9 cellular contexts compared by ENCODE assay signal in the genomic region with DNA sequence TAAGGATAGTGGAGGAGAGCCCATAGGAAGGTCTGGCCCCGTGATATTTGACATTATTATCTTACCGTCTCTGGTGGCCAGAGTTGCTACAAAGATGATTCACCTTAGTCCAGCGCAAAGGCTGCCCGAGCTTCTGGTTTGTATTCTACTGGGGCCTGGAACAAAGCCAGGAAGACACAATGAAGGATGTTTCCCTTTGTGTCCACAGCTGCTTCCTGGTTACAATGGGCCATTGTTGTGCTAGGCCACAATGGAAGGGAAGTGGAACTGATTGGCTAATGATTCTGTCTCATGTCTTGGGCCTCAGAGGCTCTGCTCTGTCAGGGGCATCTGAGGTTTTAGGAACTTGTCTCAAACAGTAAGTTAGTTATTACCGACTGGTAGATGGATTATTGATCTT.
A peak's percentile ranks its signal among the peaks of the same experiment; 100 is the strongest.
DNase-seq lines count a peak whose midpoint lies in the region; ATAC-seq and TF ChIP-seq lines count a peak whose summit lies in the region.
"Had no signal": no experiment of that assay in that cellular context is flagged by ENCODE, and none has a peak within 500 bp of the region (broad histone marks: within the 10 kb centered on the region; RNA-seq: fewer than 3 reads in every experiment).

No MANE protein-coding gene starts in this region.

- ATAC-seq in GM21619 (IDR thresholded peaks at IDR 0.05; ENCODE audit: unreplicated experiment) (peak; percentile 89), HG03439 (IDR thresholded peaks at IDR 0.05; ENCODE audit: unreplicated experiment) (no peak)

- H3K9ac ChIP-seq in BLaER1: no peak overlapping the region; the same call in 1 of the 2 replicates

- DNase-seq in MV-4-11 (lab: John Stamatoyannopoulos, UW) (peak; percentile 98), caudate nucleus (lab: John Stamatoyannopoulos, UW) (peak in 56 of 61 donors; percentile 15 to 93 (median 79)), mucosa of gallbladder (ENCODE audit: low spot score) (peak; percentile 74), GM10266 (ENCODE audit: extremely low spot score) (no peak), D341Med (ENCODE audit: low spot score) (no peak)

- H3K4me1 ChIP-seq in BLaER1: peaks cover 32% of the 10 kb centered on the region

- H3K27ac ChIP-seq in BLaER1 (peak overlapping the region; percentile 73), caudate nucleus (ENCODE audit: low read depth, low read length) (peak overlapping the region; percentile 95)
- H3K27ac ChIP-seq: SK-N-MC had no signal

- H3K9me3 ChIP-seq in BLaER1: no peaks in the 10 kb centered on the region

- peak overlapping the region; percentile 77 for H3K4me2 ChIP-seq in BLaER1

- H3K27me3 ChIP-seq in BLaER1: no peaks in the 10 kb centered on the region

- H3K4me3 ChIP-seq in BLaER1: no peak overlapping the region
- H3K4me3 ChIP-seq: SK-N-MC had no signal

- TF ChIP-seq CTCF in GM10266 (IDR thresholded peaks at IDR 0.05; ENCODE audit: control insufficient read depth, insufficient read depth, low read depth, missing control alignments): no peak

- no peaks in the 10 kb centered on the region for H3K36me3 ChIP-seq in BLaER1

- H4K20me1 ChIP-seq in BLaER1: no peaks in the 10 kb centered on the region

Comparison
In these comparisons a context has a peak if more than half of its experiments do, and no peak if none do; other contexts are left out.
1. DNase-seq: peak in MV-4-11 (single experiment), caudate nucleus (56 of 61) and mucosa of gallbladder (single experiment); none in GM10266 (single experiment) and D341Med (single experiment).